Comparison of ENCODE assay signal across 9 cellular contexts in the genomic region with DNA sequence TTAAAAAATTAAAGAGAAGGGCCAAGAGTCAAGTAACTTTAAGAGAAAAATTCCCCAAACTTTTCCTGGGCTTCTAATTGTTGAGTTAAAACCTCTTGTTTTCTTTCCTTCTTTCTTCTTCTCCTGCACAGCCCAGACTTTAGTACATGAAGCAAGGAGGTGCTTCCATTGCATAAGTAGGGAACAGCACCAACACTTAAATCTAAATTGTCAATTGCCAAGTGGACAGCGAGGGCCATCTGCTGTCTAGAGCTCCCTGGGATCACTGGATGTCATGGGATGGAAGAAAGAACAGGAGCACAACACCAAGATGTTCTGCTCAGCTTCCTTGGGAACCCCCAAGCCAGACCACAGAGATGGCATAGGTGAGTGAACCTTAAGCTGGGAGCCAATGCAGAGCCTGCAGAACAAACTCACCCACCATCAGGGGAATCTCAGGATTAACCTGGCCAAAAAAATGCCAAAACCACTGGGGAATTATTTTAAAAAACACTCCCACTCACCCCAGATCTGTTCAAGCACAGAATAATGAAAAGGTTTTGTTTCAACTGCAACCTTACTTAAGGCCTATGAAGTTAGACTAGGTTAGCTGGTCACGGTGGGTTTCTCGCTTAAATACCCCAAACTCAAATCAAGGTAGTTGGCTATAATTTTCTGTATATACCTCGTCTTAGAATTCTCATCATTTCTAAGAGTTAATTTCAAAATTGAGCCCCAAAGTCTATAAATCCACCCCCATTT.
DNase-seq lines count a peak whose midpoint lies in the region; ATAC-seq and TF ChIP-seq lines count a peak whose summit lies in the region.
"Had no signal": no experiment of that assay in that cellular context is flagged by ENCODE, and none has a peak within 500 bp of the region (broad histone marks: within the 10 kb centered on the region; RNA-seq: fewer than 3 reads in every experiment).

No MANE protein-coding gene starts in this region.

- peak overlapping the region; percentile 77 for H4K8ac ChIP-seq in mesenchymal stem cell (ENCODE audit: low read length)

- no peak overlapping the region for H2BK15ac ChIP-seq in mesenchymal stem cell (ENCODE audit: low read depth, poor library complexity, severe bottlenecking)

- no peaks in the 10 kb centered on the region for H3K9me3 Mint-ChIP-seq in activated naive CD8-positive, alpha-beta T cell treated with anti-CD3 and anti-CD28 coated beads, Interleukin-2, amount 50 U/mL, for 24 hours

- H2BK120ac ChIP-seq in mesenchymal stem cell (ENCODE audit: low read depth, low read length) = peak overlapping the region; percentile 95

- ATAC-seq in HG02938 (IDR thresholded peaks at IDR 0.05; ENCODE audit: unreplicated experiment) (peak; percentile 2), HG03442 (IDR thresholded peaks at IDR 0.05; ENCODE audit: unreplicated experiment) (no peak)
- no peak for ATAC-seq in activated naive CD8-positive, alpha-beta T cell treated with anti-CD3 and anti-CD28 coated beads, Interleukin-2, amount 50 U/mL, for 24 hours

- peak overlapping the region; percentile 75 for H4K91ac ChIP-seq in mesenchymal stem cell (ENCODE audit: low read length)

- H3K27me3 ChIP-seq in mesenchymal stem cell (ENCODE audit: control insufficient read depth in 1 of 2, insufficient read depth in 1 of 2, low read length in 2 of 2) = no peaks in the 10 kb centered on the region

- H3K4me1 Mint-ChIP-seq in activated naive CD8-positive, alpha-beta T cell treated with anti-CD3 and anti-CD28 coated beads, Interleukin-2, amount 50 U/mL, for 24 hours = peaks cover 28% of the 10 kb centered on the region

- peak overlapping the region; percentile 2 for H3K4me3 Mint-ChIP-seq in activated naive CD8-positive, alpha-beta T cell treated with anti-CD3 and anti-CD28 coated beads, Interleukin-2, amount 50 U/mL, for 24 hours
- H3K4me3 Mint-ChIP-seq: activated CD4-positive, alpha-beta T cell treated with anti-CD3 and anti-CD28 coated beads for 36 hours had no signal

- no peak overlapping the region for H2AFZ ChIP-seq in mesenchymal stem cell (ENCODE audit: low read depth, low read length)

- H3K36me3 ChIP-seq in mesenchymal stem cell (ENCODE audit: control insufficient read depth in 1 of 2, insufficient read depth in 2 of 2, low read depth in 1 of 2, low read length in 2 of 2) = peaks cover 2 to 9% of the 10 kb centered on the region in 2 experiments

- H3K27ac ChIP-seq in mesenchymal stem cell (ENCODE audit: low read length, poor library complexity, severe bottlenecking) = peak overlapping the region; percentile 80

- H2BK12ac ChIP-seq in mesenchymal stem cell (ENCODE audit: low read length in 2 of 2) = peak overlapping the region in 1 of 2 experiments; percentile 89

- H3K4me3 ChIP-seq in AG09309 (ENCODE audit: control insufficient read depth, low read depth, low read length) (no peak overlapping the region), mesenchymal stem cell (ENCODE audit: insufficient read depth in 1 of 2, low read depth in 1 of 2, low read length in 2 of 2) (no peak overlapping the region)

- H3K36me3 Mint-ChIP-seq in activated naive CD8-positive, alpha-beta T cell treated with anti-CD3 and anti-CD28 coated beads, Interleukin-2, amount 50 U/mL, for 24 hours (ENCODE audit: low read depth) = no peaks in the 10 kb centered on the region

- H3K27ac Mint-ChIP-seq in activated naive CD8-positive, alpha-beta T cell treated with anti-CD3 and anti-CD28 coated beads, Interleukin-2, amount 50 U/mL, for 24 hours = peak overlapping the region; percentile 37
- H3K27ac Mint-ChIP-seq: activated CD4-positive, alpha-beta T cell treated with anti-CD3 and anti-CD28 coated beads for 36 hours had no signal

- no peak overlapping the region for H3K23ac ChIP-seq in mesenchymal stem cell (ENCODE audit: low read length in 2 of 2)

- H3K18ac ChIP-seq in mesenchymal stem cell (ENCODE audit: low read depth in 1 of 2, low read length in 2 of 2) = peak overlapping the region; percentile 74 to 86

- H2AK5ac ChIP-seq in mesenchymal stem cell (ENCODE audit: low read length, severe bottlenecking) = peak overlapping the region; percentile 18

- H3K4me1 ChIP-seq in mesenchymal stem cell (ENCODE audit: control insufficient read depth, insufficient read depth, low read depth, low read length) = peaks cover 3% of the 10 kb centered on the region

- peak overlapping the region; percentile 83 for H3K9ac ChIP-seq in mesenchymal stem cell (ENCODE audit: low read length)

- H2BK5ac ChIP-seq in mesenchymal stem cell (ENCODE audit: low read depth, low read length, poor library complexity, severe bottlenecking) = no peak overlapping the region

- DNase-seq in AG09309 (ENCODE audit: low read depth) = peak; percentile 5
- DNase-seq in activated naive CD8-positive, alpha-beta T cell treated with anti-CD3 and anti-CD28 coated beads, Interleukin-2, amount 50 U/mL, for 24 hours = no peak
- peak; percentile 90 for DNase-seq in mesenchymal stem cell
- no peak for DNase-seq in hepatic stellate cell (ENCODE audit: low spot score)
- no peak for DNase-seq in NCI-H1930 (lab: John Stamatoyannopoulos, UW)
- DNase-seq in central memory CD4-positive, alpha-beta T cell = no peak

- TF ChIP-seq CTCF in AG09309 (IDR thresholded peaks at IDR 0.05; ENCODE audit: control insufficient read depth, insufficient read depth, low read depth, low read length, missing control alignments) = peak; percentile 1

- no peaks in the 10 kb centered on the region for H3K27me3 Mint-ChIP-seq in activated naive CD8-positive, alpha-beta T cell treated with anti-CD3 and anti-CD28 coated beads, Interleukin-2, amount 50 U/mL, for 24 hours
- H3K27me3 Mint-ChIP-seq: activated CD4-positive, alpha-beta T cell treated with anti-CD3 and anti-CD28 coated beads for 36 hours had no signal

- H3K4ac ChIP-seq in mesenchymal stem cell (ENCODE audit: low read depth in 1 of 2, low read length in 2 of 2) = peak overlapping the region in 1 of 2 experiments; percentile 68

- no peak overlapping the region for H3K14ac ChIP-seq in mesenchymal stem cell (ENCODE audit: low read length in 2 of 2)

- no peaks in the 10 kb centered on the region for H3K9me3 ChIP-seq in mesenchymal stem cell (ENCODE audit: control insufficient read depth, low read length)

- H3K79me1 ChIP-seq in mesenchymal stem cell (replicated peaks; ENCODE audit: low read length, poor library complexity, severe bottlenecking) = peaks cover 17% of the 10 kb centered on the region

- no peak overlapping the region for H3K4me2 ChIP-seq in mesenchymal stem cell (ENCODE audit: low read length, poor library complexity, severe bottlenecking)

- 61% methylated on average over 4 of the region's 4 CpGs for WGBS in mesenchymal stem cell

Comparison
In these comparisons a context has a peak if more than half of its experiments do, and no peak if none do; other contexts are left out.
1. DNase-seq: peak in AG09309 (single experiment) and mesenchymal stem cell (single experiment); none in activated naive CD8-positive, alpha-beta T cell treated with anti-CD3 and anti-CD28 coated beads, Interleukin-2, amount 50 U/mL, for 24 hours (single experiment), hepatic stellate cell (single experiment), NCI-H1930 (0 of 2) and central memory CD4-positive, alpha-beta T cell (single experiment).